11 cellular contexts compared by ENCODE assay signal in the genomic region with DNA sequence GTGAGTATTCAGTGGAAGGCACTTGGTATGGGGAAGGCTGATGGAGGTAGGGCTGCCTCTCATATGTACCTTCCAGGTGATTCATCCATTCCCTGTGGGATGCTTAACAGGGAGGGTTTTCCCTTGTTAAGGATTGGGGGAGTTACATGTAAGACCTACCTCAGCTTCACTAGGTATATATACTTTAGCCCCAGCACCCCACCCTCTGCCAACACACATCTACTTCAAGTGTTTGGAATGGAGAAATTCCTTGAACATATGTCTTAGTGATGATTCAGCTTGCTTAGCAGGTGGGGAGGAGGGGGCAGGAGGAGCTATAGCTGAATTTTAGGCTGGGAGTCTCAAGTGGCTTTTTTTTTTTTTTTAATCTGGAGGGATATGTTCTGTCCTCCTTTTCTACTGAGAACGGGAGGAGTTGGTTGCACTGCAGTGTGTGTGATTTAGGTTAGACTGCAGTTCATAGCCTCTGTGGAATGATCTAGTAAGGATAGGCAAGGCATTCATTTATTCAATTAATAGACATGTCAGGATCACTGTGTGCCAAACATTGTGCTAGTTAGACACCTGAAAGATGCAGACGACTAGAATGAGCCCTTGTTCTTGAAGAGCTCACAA. TPM values are rescaled to one million over a fixed set of nuclear protein-coding genes. Genes with fewer than 3 reads are reported as not detected.
DNase-seq lines count a peak whose midpoint lies in the region; ATAC-seq and TF ChIP-seq lines count a peak whose summit lies in the region.
"Had no signal": no experiment of that assay in that cellular context is flagged by ENCODE, and none has a peak within 500 bp of the region (broad histone marks: within the 10 kb centered on the region; RNA-seq: fewer than 3 reads in every experiment).

No MANE protein-coding gene starts in this region.

- H3K9me2 ChIP-seq in GM23248 (ENCODE audit: insufficient read depth) = no peaks in the 10 kb centered on the region

- no peak for TF ChIP-seq CTCF in breast epithelium (IDR thresholded peaks at IDR 0.05)
- no peak for TF ChIP-seq CTCF in neural crest cell (conservative IDR thresholded peaks at IDR 0.05)

- no peaks in the 10 kb centered on the region for H3K79me2 ChIP-seq in GM23248 (ENCODE audit: insufficient read depth)

- no peak overlapping the region for H3K9ac ChIP-seq in GM23248

- no peak overlapping the region for H3K27ac Mint-ChIP-seq in neural crest cell (ENCODE audit: unreplicated experiment)

- H3K4me1 ChIP-seq in GM23248 (ENCODE audit: insufficient read depth) = peaks cover 15% of the 10 kb centered on the region
- peaks cover 0 to 10% of the 10 kb centered on the region in 2 donors for H3K4me1 ChIP-seq in breast epithelium

- no peak for TF ChIP-seq POLR2A in breast epithelium (IDR thresholded peaks at IDR 0.05)

- H3K27ac ChIP-seq in GM23248 (no peak overlapping the region), breast epithelium (no peak overlapping the region)
- H3K27ac ChIP-seq: lower lobe of right lung, suprapubic skin had no signal

- peaks cover 6% of the 10 kb centered on the region; the same call in 1 of the 2 replicates for H3K27me3 ChIP-seq in GM23248 (replicated peaks; ENCODE audit: insufficient read depth)
- no peaks in the 10 kb centered on the region for H3K27me3 ChIP-seq in breast epithelium

- peak overlapping the region; percentile 93 for H3K4me3 Mint-ChIP-seq in neural crest cell

- H3K4me1 Mint-ChIP-seq in neural crest cell = peaks cover 18% of the 10 kb centered on the region

- no peaks in the 10 kb centered on the region for H3K9me3 Mint-ChIP-seq in neural crest cell

- WGBS in GM23248 (ENCODE audit: low coverage in 1 of 2, low lambda C conversion rate in 2 of 2, missing lambda C conversion rate in 2 of 2), 2 experiments = 89 to 95% methylated on average over 2 of the region's 2 CpGs

- peaks cover 2% of the 10 kb centered on the region for H3K36me3 Mint-ChIP-seq in neural crest cell (ENCODE audit: low read depth)

- no peak for ATAC-seq in HG03025 (IDR thresholded peaks at IDR 0.05; ENCODE audit: low FRiP score, unreplicated experiment)

- no peaks in the 10 kb centered on the region for H3K9me3 ChIP-seq in GM23248 (ENCODE audit: low read depth)
- no peaks in the 10 kb centered on the region for H3K9me3 ChIP-seq in breast epithelium
- H3K9me3 ChIP-seq: lower lobe of right lung, suprapubic skin had no signal

- H3K4me3 ChIP-seq in GM23248 (0 out of 2 replicates have a peak overlapping the region, but pooled peaks have one; percentile 94), breast epithelium (peak overlapping the region in 2 of 3 donors; percentile 96 to 99)

- intact Hi-C loops in breast epithelium (cut with DNase I; ENCODE audit: low total_unique reads) = no loop called here

- no peaks in the 10 kb centered on the region for H4K20me1 ChIP-seq in GM23248 (ENCODE audit: insufficient read depth)

- H3K27me3 Mint-ChIP-seq in neural crest cell (ENCODE audit: low read depth) = peaks cover 16% of the 10 kb centered on the region

- 0 out of 2 replicates have a peak, but pooled peaks cover 5% of the 10 kb centered on the region for H3F3A ChIP-seq in GM23248 (ENCODE audit: insufficient read depth)

- H3K4me2 ChIP-seq in GM23248 (ENCODE audit: unreplicated experiment) = no peak overlapping the region

- no peak overlapping the region for H2AFZ ChIP-seq in GM23248

- DNase-seq in GM23248 (peak; percentile 36), NCI-H2171 treated with DMSO at 0.1 percent for 48 hours (lab: John Stamatoyannopoulos, UW) (peak; percentile 41), breast epithelium (ENCODE audit: low spot score in 2 of 2) (no peak), neural crest cell (ENCODE audit: low read depth, low spot score) (no peak), 8988T (no peak), DMS153 (lab: John Stamatoyannopoulos, UW) (no peak)
- DNase-seq: aorta, lower lobe of right lung, NCI-H526 had no signal

- H3K36me3 ChIP-seq in GM23248 (ENCODE audit: low read depth) (peaks cover 4% of the 10 kb centered on the region; the same call in 1 of the 2 replicates), breast epithelium (no peaks in the 10 kb centered on the region)

- in situ Hi-C loops in GM23248 (cut with MboI) = no loop called here

RNA-seq across cellular contexts. Expression of a gene that starts 1.7 kb away (rescaled TPM):
- 21.5 and 27.3 TPM in 2 replicates for total RNA-seq in GM23248 (2014; rRNA removed; shearing (Covaris generic))
- polyA plus RNA-seq in GM23248 (2016; fragmentation: Nextera tagmentation; extraction: Ambion mirVana) = 20.7 and 22.5 TPM in 2 replicates
- 10 to 100 TPM; 13.8 to 26.9 (median 24.6) TPM for total RNA-seq in breast epithelium
- 15.9 and 17.3 TPM in 2 replicates for total RNA-seq in neural crest cell

RNA-seq across cellular contexts. Expression of a gene that starts 12.0 kb away (rescaled TPM):
- 12.3 and 19.6 TPM in 2 replicates for total RNA-seq in GM23248 (2014; rRNA removed; shearing (Covaris generic))
- polyA plus RNA-seq in GM23248 (2016; fragmentation: Nextera tagmentation; extraction: Ambion mirVana) = 7.7 and 8.7 TPM in 2 replicates
- 10 to 100 TPM in 2 of 3 donors, 1 to 10 TPM in 1; 3.0 to 35.1 (median 25.9) TPM for total RNA-seq in breast epithelium
- total RNA-seq in neural crest cell = 74.7 and 75.6 TPM in 2 replicates

RNA-seq across cellular contexts. Expression of a gene that starts 18.6 kb away (rescaled TPM):
- 24.2 and 43.0 TPM in 2 replicates for total RNA-seq in GM23248 (2014; rRNA removed; shearing (Covaris generic))
- 0.24 and 0.60 TPM in 2 replicates for polyA plus RNA-seq in GM23248 (2016; fragmentation: Nextera tagmentation; extraction: Ambion mirVana)
- total RNA-seq in breast epithelium (10 to 100 TPM in 2 of 3 donors, 1 to 10 TPM in 1; 8.3 to 28.2 (median 19.2) TPM), neural crest cell (41.2 and 43.8 TPM in 2 replicates)

RNA-seq across cellular contexts. Expression of a gene that starts 40.3 kb away (rescaled TPM):
- total RNA-seq in GM23248 (2014; rRNA removed; shearing (Covaris generic)) = 7.8 and 8.6 TPM in 2 replicates
- 4.7 and 5.4 TPM in 2 replicates for polyA plus RNA-seq in GM23248 (2016; fragmentation: Nextera tagmentation; extraction: Ambion mirVana)
- total RNA-seq in breast epithelium (1 to 10 TPM; 1.1 to 2.6 (median 1.2) TPM), neural crest cell (18.6 and 19.5 TPM in 2 replicates)

RNA-seq across cellular contexts. Expression of a gene that starts 42.8 kb away (rescaled TPM):
- under 0.01 and 0.11 TPM in 2 replicates for total RNA-seq in GM23248 (2014; rRNA removed; shearing (Covaris generic))
- 0.15 and 0.18 TPM in 2 replicates for polyA plus RNA-seq in GM23248 (2016; fragmentation: Nextera tagmentation; extraction: Ambion mirVana)
- total RNA-seq in breast epithelium = 1 to 10 TPM in 1 of 3 donors, under 1 TPM in 1, not detected in 1; 0.98 to 1.2 TPM
- 16.9 and 20.8 TPM in 2 replicates for total RNA-seq in neural crest cell

Comparison
In these comparisons a context has a peak if more than half of its experiments do, and no peak if none do; other contexts are left out.
1. DNase-seq: peak in GM23248 (single experiment) and NCI-H2171 treated with DMSO at 0.1 percent for 48 hours (single experiment); none in breast epithelium (0 of 2), neural crest cell (single experiment), 8988T (single experiment) and DMS153 (single experiment).